Comparison of ENCODE assay signal across 11 cellular contexts in the genomic region with DNA sequence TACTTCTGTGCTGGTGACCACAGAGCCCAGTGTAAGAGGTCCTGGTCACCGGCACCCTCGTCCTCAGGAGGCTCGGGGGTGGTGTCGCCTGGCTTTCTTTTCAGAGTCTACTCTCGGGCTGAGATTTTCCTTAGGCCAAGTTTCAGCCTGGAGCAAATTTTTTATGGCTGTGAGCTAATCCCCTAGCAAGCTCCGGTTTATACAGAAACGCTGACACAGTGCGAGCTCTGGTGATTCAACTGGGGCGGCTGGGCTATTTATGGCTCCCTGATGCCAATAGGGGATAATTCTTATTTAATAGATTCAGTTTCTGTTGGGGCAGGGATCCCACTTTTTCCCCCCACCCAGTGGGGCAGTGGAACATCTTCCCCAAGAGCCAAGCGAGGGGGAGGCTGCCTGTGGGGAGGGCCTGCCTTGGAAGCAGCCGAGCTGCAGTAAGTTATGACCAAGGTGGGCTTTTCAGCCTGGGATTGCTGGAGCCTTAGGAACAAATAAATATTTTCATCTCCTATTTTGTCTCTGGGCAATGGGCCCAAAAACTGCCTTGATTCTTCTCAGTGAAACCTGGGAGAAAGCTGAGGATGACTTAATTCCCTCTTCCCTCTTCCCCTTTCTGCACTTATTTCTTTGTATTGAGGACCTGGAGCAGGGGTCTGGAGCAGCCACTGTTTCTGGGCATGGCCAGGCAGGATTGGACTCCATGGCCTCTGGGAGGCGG.
DNase-seq lines count a peak whose midpoint lies in the region; ATAC-seq and TF ChIP-seq lines count a peak whose summit lies in the region.
"Had no signal": no experiment of that assay in that cellular context is flagged by ENCODE, and none has a peak within 500 bp of the region (broad histone marks: within the 10 kb centered on the region; RNA-seq: fewer than 3 reads in every experiment).

No MANE protein-coding gene starts in this region.

- no peak overlapping the region for H3K9ac ChIP-seq in Karpas-422 (ENCODE audit: low read length)

- H3K79me2 ChIP-seq in Karpas-422 (ENCODE audit: low read length), result no peaks in the 10 kb centered on the region

- H3K4me2 ChIP-seq in Karpas-422 (ENCODE audit: low read depth, low read length, poor library complexity, severe bottlenecking), result no peak overlapping the region

- H3K4me3 Mint-ChIP-seq in mesothelial cell of epicardium, result no peak overlapping the region
- no peak overlapping the region for H3K4me3 Mint-ChIP-seq in activated CD4-positive, alpha-beta T cell treated with anti-CD3 and anti-CD28 coated beads for 36 hours

- no peaks in the 10 kb centered on the region for H3K9me3 Mint-ChIP-seq in mesothelial cell of epicardium
- H3K9me3 Mint-ChIP-seq in activated CD4-positive, alpha-beta T cell treated with anti-CD3 and anti-CD28 coated beads for 36 hours (ENCODE audit: low read depth), result no peaks in the 10 kb centered on the region

- peaks cover 54% of the 10 kb centered on the region for H3K4me1 Mint-ChIP-seq in mesothelial cell of epicardium
- H3K4me1 Mint-ChIP-seq in activated CD4-positive, alpha-beta T cell treated with anti-CD3 and anti-CD28 coated beads for 36 hours, result no peaks in the 10 kb centered on the region

- H3K9me3 ChIP-seq in Karpas-422 (ENCODE audit: low read length) (no peaks in the 10 kb centered on the region), vagina (no peaks in the 10 kb centered on the region)
- no peaks in the 10 kb centered on the region for H3K9me3 ChIP-seq in effector memory CD4-positive, alpha-beta T cell (ENCODE audit: control insufficient read depth, low read length)

- intact Hi-C loops in vagina (cut with DNase I), result no loop called here
- intact Hi-C loops in activated CD4-positive, alpha-beta T cell treated with anti-CD3 and anti-CD28 coated beads for 36 hours (cut with DNase I, micrococcal nuclease), result no loop called here

- H3K27me3 ChIP-seq in Karpas-422 (ENCODE audit: low read length) (no peaks in the 10 kb centered on the region), vagina (no peaks in the 10 kb centered on the region)
- H3K27me3 ChIP-seq in effector memory CD4-positive, alpha-beta T cell (replicated peaks; ENCODE audit: control insufficient read depth, insufficient read depth, low read length, poor library complexity, severe bottlenecking), result no peaks in the 10 kb centered on the region

- H3K9me2 ChIP-seq in Karpas-422 (replicated peaks; ENCODE audit: insufficient read depth, low read length), result no peaks in the 10 kb centered on the region

- no peaks in the 10 kb centered on the region for H3K27me3 Mint-ChIP-seq in mesothelial cell of epicardium (ENCODE audit: low read depth)
- no peaks in the 10 kb centered on the region for H3K27me3 Mint-ChIP-seq in activated CD4-positive, alpha-beta T cell treated with anti-CD3 and anti-CD28 coated beads for 36 hours

- no peaks in the 10 kb centered on the region for H3K36me3 ChIP-seq in Karpas-422 (ENCODE audit: insufficient read depth, low read length)
- no peaks in the 10 kb centered on the region for H3K36me3 ChIP-seq in vagina
- no peaks in the 10 kb centered on the region for H3K36me3 ChIP-seq in effector memory CD4-positive, alpha-beta T cell (ENCODE audit: control insufficient read depth, insufficient read depth, low read length)

- peak overlapping the region; percentile 97 for H3K27ac Mint-ChIP-seq in mesothelial cell of epicardium
- no peak overlapping the region for H3K27ac Mint-ChIP-seq in activated CD4-positive, alpha-beta T cell treated with anti-CD3 and anti-CD28 coated beads for 36 hours

- H3K4me3 ChIP-seq in Karpas-422 (ENCODE audit: low read length) (no peak overlapping the region), choroid plexus epithelial cell (ENCODE audit: low read depth, low read length) (no peak overlapping the region), vagina (no peak overlapping the region)
- H3K4me3 ChIP-seq in effector memory CD4-positive, alpha-beta T cell (ENCODE audit: insufficient read depth, low read depth, low read length, poor library complexity, severe bottlenecking), result no peak overlapping the region

- H3K4me1 ChIP-seq in Karpas-422 (ENCODE audit: low read length) (no peaks in the 10 kb centered on the region), vagina (peaks cover 41% of the 10 kb centered on the region)
- H3K4me1 ChIP-seq in effector memory CD4-positive, alpha-beta T cell (ENCODE audit: control insufficient read depth, insufficient read depth, low read length, poor library complexity, severe bottlenecking), result no peaks in the 10 kb centered on the region

- H2AFZ ChIP-seq in Karpas-422 (ENCODE audit: low read length), result no peak overlapping the region

- no peaks in the 10 kb centered on the region for H3K36me3 Mint-ChIP-seq in mesothelial cell of epicardium
- no peaks in the 10 kb centered on the region for H3K36me3 Mint-ChIP-seq in activated CD4-positive, alpha-beta T cell treated with anti-CD3 and anti-CD28 coated beads for 36 hours (ENCODE audit: low read depth)

- H4K20me1 ChIP-seq in Karpas-422 (ENCODE audit: insufficient read depth, low read depth, low read length), result peaks cover 18% of the 10 kb centered on the region

- no peak for TF ChIP-seq POLR2A in vagina (IDR thresholded peaks at IDR 0.05)

- DNase-seq in Karpas-422 (peak; percentile 38), choroid plexus epithelial cell (ENCODE audit: low read depth) (peak; percentile 38), mesothelial cell of epicardium (ENCODE audit: low spot score in 2 of 2, unreplicated experiment in 2 of 2) (no peak), vagina (ENCODE audit: extremely low spot score in 2 of 2) (no peak), ureter (ENCODE audit: low spot score) (no peak)
- no peak for DNase-seq in effector memory CD4-positive, alpha-beta T cell
- DNase-seq in activated CD4-positive, alpha-beta T cell treated with anti-CD3 and anti-CD28 coated beads for 36 hours, result no peak
- DNase-seq: activated gamma-delta T cell treated with Interleukin-2 at 50 U/mL for 16 hours; NCI-H345; stimulated activated CD4-positive, alpha-beta T cell treated with anti-CD3 and anti-CD28 coated beads, Interleukin-4, amount 100 ng/mL, for 4 hours had no signal

- POLR2A ChIA-PET in activated CD4-positive, alpha-beta T cell treated with anti-CD3 and anti-CD28 coated beads for 36 hours (lab: Charles Lee), result no interaction called here

- TF ChIP-seq CTCF in choroid plexus epithelial cell (conservative IDR thresholded peaks at IDR 0.05; ENCODE audit: low read depth, low read length), result no peak
- TF ChIP-seq CTCF in mesothelial cell of epicardium (IDR thresholded peaks at IDR 0.05; ENCODE audit: unreplicated experiment), result no peak
- no peak for TF ChIP-seq CTCF in vagina (IDR thresholded peaks at IDR 0.05)

- no peak for ATAC-seq in HG03280 (IDR thresholded peaks at IDR 0.05; ENCODE audit: unreplicated experiment)
- no peak for ATAC-seq in activated CD4-positive, alpha-beta T cell treated with anti-CD3 and anti-CD28 coated beads for 36 hours

- H3K27ac ChIP-seq in Karpas-422 (ENCODE audit: low read length) (no peak overlapping the region), vagina (peak overlapping the region; percentile 78)
- no peak overlapping the region for H3K27ac ChIP-seq in effector memory CD4-positive, alpha-beta T cell (ENCODE audit: insufficient read depth, low read length, poor library complexity, severe bottlenecking)

- CTCF ChIA-PET in activated CD4-positive, alpha-beta T cell treated with anti-CD3 and anti-CD28 coated beads for 36 hours (lab: Charles Lee), result no interaction called here

Comparison
In these comparisons a context has a peak if more than half of its experiments do, and no peak if none do; other contexts are left out.
1. DNase-seq: peak in Karpas-422 (single experiment) and choroid plexus epithelial cell (single experiment); none in mesothelial cell of epicardium (0 of 2), vagina (0 of 2), effector memory CD4-positive, alpha-beta T cell (0 of 3), ureter (single experiment) and activated CD4-positive, alpha-beta T cell treated with anti-CD3 and anti-CD28 coated beads for 36 hours (single experiment).